In the genomic region with DNA sequence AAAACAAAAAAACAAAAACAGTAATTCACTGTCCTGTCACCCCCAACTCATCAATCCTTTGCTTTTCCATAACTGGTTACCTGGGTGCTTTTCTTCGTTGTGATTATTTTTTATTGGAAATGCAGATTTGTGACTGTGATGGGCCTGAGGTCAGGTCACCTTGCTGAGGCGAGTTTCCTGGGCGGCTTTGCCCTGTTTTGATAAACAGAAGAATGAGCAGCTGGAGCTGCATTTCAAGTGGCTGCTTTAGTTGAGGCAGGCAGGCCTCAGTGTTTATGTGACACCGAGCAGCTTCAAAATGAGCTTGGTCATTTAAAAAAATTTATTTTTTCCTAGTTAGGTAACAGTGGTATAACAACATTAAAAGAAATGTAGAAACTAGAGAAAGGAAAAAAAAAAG, we compare ENCODE assay signal across 16 cellular contexts. TPM values are rescaled to one million over a fixed set of nuclear protein-coding genes. Genes with fewer than 3 reads are reported as not detected.
DNase-seq lines count a peak whose midpoint lies in the region; ATAC-seq and TF ChIP-seq lines count a peak whose summit lies in the region.
"Had no signal": no experiment of that assay in that cellular context is flagged by ENCODE, and none has a peak within 500 bp of the region (broad histone marks: within the 10 kb centered on the region; RNA-seq: fewer than 3 reads in every experiment).

No MANE protein-coding gene starts in this region.

- POLR2A ChIA-PET in activated B cell treated with CpG ODN at 0.5 μM for 24 hours (lab: Charles Lee): interaction anchor here (0.9 to 2.0 kb wide), 6 partner anchors 9 to 423 kb away, joined by 3 to 8 read pairs (median 4); no protein-coding TSS in a partner anchor

- no peaks in the 10 kb centered on the region for H3K9me3 ChIP-seq in CD4-positive, CD25-positive, alpha-beta regulatory T cell (ENCODE audit: control insufficient read depth in 2 of 2, low read length in 2 of 2)
- H3K9me3 ChIP-seq: SJSA1 had no signal

- no peaks in the 10 kb centered on the region for H3K36me3 ChIP-seq in CD4-positive, CD25-positive, alpha-beta regulatory T cell (ENCODE audit: control insufficient read depth, insufficient read depth, low read length)

- peak overlapping the region; percentile 71 for H3K4me3 ChIP-seq in CD4-positive, CD25-positive, alpha-beta regulatory T cell (ENCODE audit: low read depth, low read length)
- H3K4me3 ChIP-seq: SJSA1 had no signal

- CTCF ChIA-PET in activated B cell treated with CpG ODN at 0.5 μM for 24 hours (lab: Charles Lee): no interaction called here

- ATAC-seq in CD4-positive, CD25-positive, alpha-beta regulatory T cell (ENCODE audit: low read depth in 2 of 2): no peak
- no peak for ATAC-seq in activated B cell treated with CpG ODN at 0.5 μM for 24 hours (ENCODE audit: low read depth)
- ATAC-seq in memory B cell (ENCODE audit: low read depth): no peak
- no peak for ATAC-seq in HG03354 (IDR thresholded peaks at IDR 0.05; ENCODE audit: poor library complexity, severe bottlenecking, unreplicated experiment)
- ATAC-seq: left ventricle myocardium superior had no signal

- H3K27ac Mint-ChIP-seq in CD4-positive, CD25-positive, alpha-beta regulatory T cell: peak overlapping the region; percentile 97 to 99 (median 97)
- H3K27ac Mint-ChIP-seq in activated B cell treated with CpG ODN at 0.5 μM for 24 hours (peak overlapping the region; percentile 86), memory B cell (peak overlapping the region; percentile 88)
- H3K27ac Mint-ChIP-seq: endodermal cell had no signal

- peaks cover 37 to 97% (median 65%) of the 10 kb centered on the region in 4 donors for H3K4me1 Mint-ChIP-seq in CD4-positive, CD25-positive, alpha-beta regulatory T cell
- peaks cover 79% of the 10 kb centered on the region for H3K4me1 Mint-ChIP-seq in activated B cell treated with CpG ODN at 0.5 μM for 24 hours
- H3K4me1 Mint-ChIP-seq in memory B cell: peaks cover 58% of the 10 kb centered on the region

- in situ Hi-C loops in G401 (cut with HindIII; ENCODE audit: low sequenced_read_pairs): no loop called here

- intact Hi-C loops in activated B cell treated with CpG ODN at 0.5 μM for 24 hours (cut with micrococcal nuclease): no loop called here

- DNase-seq in CD4-positive, CD25-positive, alpha-beta regulatory T cell: peak in 2 of 3 donors; percentile 40 to 61
- DNase-seq in DMS153 treated with DMSO at 0.1 percent for 48 hours (lab: John Stamatoyannopoulos, UW; ENCODE audit: unreplicated experiment) (peak; percentile 43), activated B cell treated with CpG ODN at 0.5 μM for 24 hours (no peak), memory B cell (ENCODE audit: low spot score in 2 of 2) (no peak), G401 (ENCODE audit: low spot score) (no peak), hippocampal formation (lab: John Stamatoyannopoulos, UW) (no peak)
- DNase-seq: activated CD4-positive, alpha-beta T cell treated with anti-CD3 and anti-CD28 coated beads, Interleukin-2, amount 50 U/mL, for 1 hour; DND-41; endodermal cell; glutamatergic neuron; left ventricle myocardium superior; NCI-H446 treated with DMSO at 0.1 percent for 48 hours; stimulated activated CD4-positive, alpha-beta T cell treated with anti-CD3 and anti-CD28 coated beads, Interleukin-1b, Interleukin-23, amount 100 ng/mL, for 48 hours; stimulated activated naive CD4-positive, alpha-beta T cell treated with Interleukin-2 at 50 U/mL for 16 hours had no signal

- no peaks in the 10 kb centered on the region for H3K27me3 Mint-ChIP-seq in CD4-positive, CD25-positive, alpha-beta regulatory T cell
- H3K27me3 Mint-ChIP-seq in activated B cell treated with CpG ODN at 0.5 μM for 24 hours (no peaks in the 10 kb centered on the region), memory B cell (no peaks in the 10 kb centered on the region)

- peaks cover 3% of the 10 kb centered on the region for H3K36me3 Mint-ChIP-seq in CD4-positive, CD25-positive, alpha-beta regulatory T cell
- H3K36me3 Mint-ChIP-seq in activated B cell treated with CpG ODN at 0.5 μM for 24 hours (ENCODE audit: low read depth) (no peaks in the 10 kb centered on the region), memory B cell (no peaks in the 10 kb centered on the region)

- H3K27me3 ChIP-seq in CD4-positive, CD25-positive, alpha-beta regulatory T cell (ENCODE audit: control insufficient read depth, insufficient read depth, low read length): no peaks in the 10 kb centered on the region
- H3K27me3 ChIP-seq: SJSA1 had no signal

- peaks cover 99% of the 10 kb centered on the region for H3K4me1 ChIP-seq in CD4-positive, CD25-positive, alpha-beta regulatory T cell (ENCODE audit: control insufficient read depth, insufficient read depth, low read length, poor library complexity, severe bottlenecking)

- H3K9me3 Mint-ChIP-seq in CD4-positive, CD25-positive, alpha-beta regulatory T cell: no peaks in the 10 kb centered on the region
- no peaks in the 10 kb centered on the region for H3K9me3 Mint-ChIP-seq in activated B cell treated with CpG ODN at 0.5 μM for 24 hours
- H3K9me3 Mint-ChIP-seq in memory B cell: no peaks in the 10 kb centered on the region
- H3K9me3 Mint-ChIP-seq: endodermal cell had no signal

- peak overlapping the region; percentile 93 for H3K27ac ChIP-seq in CD4-positive, CD25-positive, alpha-beta regulatory T cell (ENCODE audit: insufficient read depth, low read length, poor library complexity, severe bottlenecking)
- H3K27ac ChIP-seq: SJSA1 had no signal

- peak overlapping the region; percentile 2 to 80 (median 76) for H3K4me3 Mint-ChIP-seq in CD4-positive, CD25-positive, alpha-beta regulatory T cell
- H3K4me3 Mint-ChIP-seq in activated B cell treated with CpG ODN at 0.5 μM for 24 hours (no peak overlapping the region), memory B cell (peak overlapping the region; percentile 27)
- H3K4me3 Mint-ChIP-seq: endodermal cell had no signal

- TF ChIP-seq CTCF in activated B cell treated with CpG ODN at 0.5 μM for 24 hours (IDR thresholded peaks at IDR 0.05): no peak

RNA-seq across cellular contexts. Expression of a gene that starts 22.2 kb away (rescaled TPM):
- total RNA-seq in CD4-positive, CD25-positive, alpha-beta regulatory T cell: 81.8 TPM
- polyA plus RNA-seq in CD4-positive, CD25-positive, alpha-beta regulatory T cell: 10 to 100 TPM; 13.8 to 20.2 (median 16.9) TPM
- 18.8 and 19.2 TPM in 2 replicates for total RNA-seq in activated B cell treated with CpG ODN at 0.5 μM for 24 hours
- total RNA-seq in G401 (2014; rRNA removed; shearing (Covaris generic)): 1.3 and 1.5 TPM in 2 replicates

Comparison
In these comparisons a context has a peak if more than half of its experiments do, and no peak if none do; other contexts are left out.
1. DNase-seq: peak in CD4-positive, CD25-positive, alpha-beta regulatory T cell (2 of 3) and DMS153 treated with DMSO at 0.1 percent for 48 hours (single experiment); none in activated B cell treated with CpG ODN at 0.5 μM for 24 hours (single experiment), memory B cell (0 of 2), G401 (single experiment) and hippocampal formation (0 of 2).
2. Peak in every context shown above with its lines, with median percentiles within 50 percentile points of each other: H3K27ac Mint-ChIP-seq.